In the genomic region with DNA sequence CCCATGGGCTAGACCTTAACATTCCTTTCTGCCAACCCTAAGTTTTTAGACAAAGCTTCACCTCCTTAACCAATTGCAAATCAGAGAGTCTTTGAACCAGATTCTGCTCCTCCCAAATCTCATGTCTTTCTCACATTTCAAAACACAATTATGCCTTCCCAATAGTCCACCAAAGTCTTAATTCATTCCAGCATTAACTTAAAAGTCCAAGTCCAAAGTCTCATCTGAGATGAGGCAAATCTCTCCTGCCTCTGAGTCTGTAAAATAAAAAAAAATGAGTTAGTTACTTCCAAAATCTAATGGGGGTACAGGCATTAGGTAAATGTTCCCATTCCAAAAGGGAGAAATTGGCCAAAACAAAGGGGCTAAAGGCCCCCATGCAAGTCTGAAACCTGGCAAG, we compare ENCODE assay signal across 6 cellular contexts. TPM values are rescaled to one million over a fixed set of nuclear protein-coding genes. Genes with fewer than 3 reads are reported as not detected.
"Had no signal": no experiment of that assay in that cellular context is flagged by ENCODE, and none has a peak within 500 bp of the region (broad histone marks: within the 10 kb centered on the region; RNA-seq: fewer than 3 reads in every experiment).

No MANE protein-coding gene starts in this region.

- H3K27ac Mint-ChIP-seq: IgD-negative memory B cell had no signal

- DNase-seq: IMR-90, KBM-7 had no signal

- H3K4me3 ChIP-seq: K562 had no signal

- H3K4me1 Mint-ChIP-seq: IgD-negative memory B cell had no signal

- H3K36me3 Mint-ChIP-seq: IgD-negative memory B cell had no signal

- H3K27ac ChIP-seq: HL-60 had no signal

- ATAC-seq: HepG2, K562 had no signal

- H3K4me3 Mint-ChIP-seq: IgD-negative memory B cell had no signal

RNA-seq across cellular contexts. Expression of a gene that starts 43.8 kb away (rescaled TPM):
- total RNA-seq: IMR-90, K562 had no signal
- polyA plus RNA-seq: IMR-90 had no signal
